Comparison of ENCODE assay signal across 8 cellular contexts in the genomic region with DNA sequence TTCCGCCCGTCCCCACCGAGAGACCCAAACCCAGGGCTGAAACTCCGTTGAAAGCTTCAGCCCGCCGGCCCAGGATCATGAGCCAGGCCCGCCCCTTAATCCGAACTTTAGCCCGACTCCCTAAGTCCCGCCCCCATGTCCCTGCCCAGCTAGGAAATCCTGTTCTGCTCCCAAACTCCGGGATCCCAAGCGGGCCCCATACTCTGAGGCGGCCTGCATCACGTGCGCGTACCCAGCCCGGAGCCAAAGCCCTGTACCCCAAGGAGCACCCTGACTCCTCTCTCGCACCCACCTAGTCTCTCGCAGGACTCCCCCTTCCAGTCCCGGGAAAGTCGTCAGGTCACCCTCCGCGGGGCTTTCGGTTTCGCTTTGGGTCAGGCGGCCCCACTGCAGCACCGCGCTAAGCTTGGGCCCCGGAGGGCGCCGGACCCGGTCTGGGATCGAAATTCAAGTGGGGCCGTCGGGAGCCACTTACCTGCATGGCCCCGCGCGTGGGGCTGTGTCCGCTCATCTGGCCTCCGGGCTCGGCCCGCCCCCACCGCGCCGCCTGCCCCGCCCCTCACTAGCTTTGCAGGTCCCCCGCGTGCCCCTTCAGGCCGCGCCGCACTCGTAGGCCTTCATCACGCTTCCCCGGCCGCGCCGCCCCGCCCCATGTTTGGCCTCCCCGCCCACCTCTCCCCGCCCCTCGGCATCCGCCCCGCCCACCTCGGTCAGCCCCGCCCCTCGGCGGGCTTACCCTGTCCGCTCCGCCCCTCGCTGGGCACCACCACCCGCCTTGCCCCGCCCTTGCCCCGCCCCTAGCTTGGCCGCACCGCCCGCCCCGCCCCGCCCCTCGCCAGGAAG. TPM values are rescaled to one million over a fixed set of nuclear protein-coding genes. Genes with fewer than 3 reads are reported as not detected.
A peak's percentile ranks its signal among the peaks of the same experiment; 100 is the strongest.
DNase-seq lines count a peak whose midpoint lies in the region; TF ChIP-seq lines count a peak whose summit lies in the region.

A gene (minus strand): TSS at position 629 of the 843 bp plus-strand sequence. CDS start 118 bp downstream, at position 511.

- H3K18ac ChIP-seq in trophoblast cell (ENCODE audit: low read length), result peak within 1 kb of the TSS; percentile 78

- no peak for TF ChIP-seq CTCF in GM10266 (IDR thresholded peaks at IDR 0.05; ENCODE audit: control insufficient read depth, insufficient read depth, low read depth, missing control alignments)
- no peak for TF ChIP-seq CTCF in cardiac muscle cell (IDR thresholded peaks at IDR 0.05; ENCODE audit: low read depth, low read length)
- no peak for TF ChIP-seq CTCF in transverse colon (IDR thresholded peaks at IDR 0.05)

- no peak within 1 kb of the TSS for H2AK5ac ChIP-seq in trophoblast cell (ENCODE audit: low read length)

- H3K4me2 ChIP-seq in trophoblast cell (ENCODE audit: low read length), result peak within 1 kb of the TSS; percentile 96

- H3K4ac ChIP-seq in trophoblast cell (ENCODE audit: low read depth, low read length), result peak within 1 kb of the TSS; percentile 41

- H3K23ac ChIP-seq in trophoblast cell (ENCODE audit: low read length), result no peak within 1 kb of the TSS

- H2BK12ac ChIP-seq in trophoblast cell (ENCODE audit: low read length), result no peak within 1 kb of the TSS

- peak within 1 kb of the TSS; percentile 89 for H2AFZ ChIP-seq in trophoblast cell (ENCODE audit: insufficient read depth, low read length, poor library complexity)

- H3K27me3 ChIP-seq in HAP-1 (ENCODE audit: low read depth) (no peaks in the 10 kb centered on the region), adipocyte (replicated peaks; ENCODE audit: control insufficient read depth, insufficient read depth, low read length) (no peaks in the 10 kb centered on the region), cardiac muscle cell (no peaks in the 10 kb centered on the region), trophoblast cell (ENCODE audit: insufficient read depth, low read length) (no peaks in the 10 kb centered on the region), transverse colon (no peaks in the 10 kb centered on the region)

- peak within 1 kb of the TSS; percentile 56 for H2BK120ac ChIP-seq in trophoblast cell (ENCODE audit: insufficient read depth, low read length, poor library complexity)

- peak within 1 kb of the TSS; percentile 68 for H2BK5ac ChIP-seq in trophoblast cell (ENCODE audit: low read depth, low read length, poor library complexity)

- H4K12ac ChIP-seq in trophoblast cell (ENCODE audit: low read depth, low read length), result peak within 1 kb of the TSS; percentile 23

- no CpG with 5 or more reads among the region's 79 CpGs for WGBS in trophoblast cell (ENCODE audit: extremely low coverage, insufficient coverage, insufficient read length)
- WGBS in transverse colon (ENCODE audit: low coverage in 1 of 2), 2 donors, result 1% methylated on average over 29 of the region's 79 CpGs; no CpG with 5 or more reads in 1 of the 2 donors

- H3K36me3 ChIP-seq in HAP-1 (replicated peaks) (peaks cover 18% of the 10 kb centered on the region), adipocyte (ENCODE audit: control insufficient read depth, insufficient read depth, low read length, severe bottlenecking) (peaks cover 42% of the 10 kb centered on the region), cardiac muscle cell (peaks cover 13% of the 10 kb centered on the region), trophoblast cell (ENCODE audit: control insufficient read depth in 1 of 2, insufficient read depth in 2 of 2, low read length in 2 of 2) (peaks cover 13 to 30% of the 10 kb centered on the region in 2 experiments), transverse colon (peaks cover 0 to 25% (median 5%) of the 10 kb centered on the region in 4 donors)

- intact Hi-C loops in transverse colon (cut with DNase I; ENCODE audit: low total_unique reads), result loop anchor here (10.0 kb wide), 1 partner anchor 1163 kb away; no protein-coding TSS in a partner anchor

- peaks cover 8% of the 10 kb centered on the region for H3K79me1 ChIP-seq in trophoblast cell (ENCODE audit: low read length)

- H3K4me1 ChIP-seq in HAP-1 (peaks cover 6% of the 10 kb centered on the region), adipocyte (ENCODE audit: control insufficient read depth, insufficient read depth, low read length) (peaks cover 23% of the 10 kb centered on the region), cardiac muscle cell (ENCODE audit: low read depth) (peaks cover 8% of the 10 kb centered on the region), trophoblast cell (ENCODE audit: control insufficient read depth in 1 of 2, insufficient read depth in 2 of 2, low read length in 2 of 2) (peaks cover 6 to 7% of the 10 kb centered on the region in 2 experiments), transverse colon (peaks cover 10 to 18% (median 14%) of the 10 kb centered on the region in 4 donors)

- TF ChIP-seq EP300 in transverse colon (IDR thresholded peaks at IDR 0.05; ENCODE audit: low read depth), result no peak

- peak within 1 kb of the TSS; percentile 77 for H4K8ac ChIP-seq in trophoblast cell (ENCODE audit: low read depth, low read length)

- H3K9ac ChIP-seq in adipocyte (ENCODE audit: low read length) (peak within 1 kb of the TSS; percentile 97), trophoblast cell (ENCODE audit: low read length) (peak within 1 kb of the TSS; percentile 81)

- peak within 1 kb of the TSS; percentile 56 for H3K14ac ChIP-seq in trophoblast cell (ENCODE audit: low read length)

- H3K9me3 ChIP-seq in HAP-1 (peaks cover 3% of the 10 kb centered on the region; the same call in 1 of the 2 replicates), adipocyte (ENCODE audit: control insufficient read depth, low read length) (no peaks in the 10 kb centered on the region), cardiac muscle cell (ENCODE audit: low read depth) (no peaks in the 10 kb centered on the region), trophoblast cell (ENCODE audit: insufficient read depth, low read depth, low read length) (no peaks in the 10 kb centered on the region), transverse colon (no peaks in the 10 kb centered on the region)

- in situ Hi-C loops in HAP-1 (cut with MboI; ENCODE audit: low sequenced_read_pairs), result no loop called here
- in situ Hi-C loops in transverse colon (cut with MboI; ENCODE audit: low pct_ligation_motif_present in 1 of 4, low pct_unique_long_range_greater_than_20kb in 1 of 4, low sequenced_read_pairs in 3 of 4), result no loop called here

- peak; percentile 77 for TF ChIP-seq POLR2A in transverse colon (IDR thresholded peaks at IDR 0.05)

- DNase-seq in GM10266 (ENCODE audit: extremely low spot score), result peak; percentile 99
- peak; percentile 76 to 87 for DNase-seq in HAP-1 (ENCODE audit: low spot score in 2 of 2)
- peak; percentile 79 for DNase-seq in M059J (ENCODE audit: low read depth)
- peak; percentile 76 for DNase-seq in SW480 (ENCODE audit: low spot score)
- peak; percentile 98 for DNase-seq in adipocyte (ENCODE audit: low read depth)
- DNase-seq in cardiac muscle cell (ENCODE audit: low read depth in 1 of 2, low spot score in 1 of 2), result peak; percentile 82 to 95
- DNase-seq in trophoblast cell, result peak; percentile 81 to 92
- DNase-seq in transverse colon, result peak; percentile 86

- H3K4me3 ChIP-seq in HAP-1, result peak within 1 kb of the TSS; percentile 92
- H3K4me3 ChIP-seq in adipocyte (ENCODE audit: low read length), result peak within 1 kb of the TSS; percentile 93
- peak within 1 kb of the TSS; percentile 70 for H3K4me3 ChIP-seq in cardiac muscle cell
- peak within 1 kb of the TSS; percentile 85 for H3K4me3 ChIP-seq in trophoblast cell (ENCODE audit: low read depth, low read length)
- H3K4me3 ChIP-seq in transverse colon, result peak within 1 kb of the TSS; percentile 61 to 96 (median 88)

- peak within 1 kb of the TSS; percentile 87 for H3K27ac ChIP-seq in cardiac muscle cell
- peak within 1 kb of the TSS; percentile 48 for H3K27ac ChIP-seq in trophoblast cell (ENCODE audit: low read depth, low read length)
- peak within 1 kb of the TSS; percentile 93 to 100 (median 97) for H3K27ac ChIP-seq in transverse colon

- H4K91ac ChIP-seq in trophoblast cell (ENCODE audit: low read depth, low read length), result peak within 1 kb of the TSS; percentile 85

- peaks cover 2% of the 10 kb centered on the region for H3K79me2 ChIP-seq in trophoblast cell (ENCODE audit: control insufficient read depth, insufficient read depth, low read length, poor library complexity)

RNA-seq across cellular contexts. Expression of the gene that starts here (rescaled TPM):
- total RNA-seq in M059J (2014; rRNA removed; shearing (Covaris generic)), result 75.8 and 88.2 TPM in 2 replicates
- total RNA-seq in cardiac muscle cell (67.2 and 70.4 TPM in 2 replicates), transverse colon (100 to 1,000 TPM in 2 of 4 donors, 10 to 100 TPM in 2; 61.3 to 142 (median 104) TPM)
- 104 and 117 TPM in 2 replicates for polyA plus RNA-seq in cardiac muscle cell
- polyA plus RNA-seq in trophoblast cell (2013), result 48.6 and 49.0 TPM in 2 replicates

Comparison
In these comparisons a context has a peak if more than half of its experiments do, and no peak if none do; other contexts are left out.
1. Peak in every context shown above with its lines: DNase-seq, H3K4me3 ChIP-seq and H3K27ac ChIP-seq.